In genomic region chr10:95755511-95756004, GRCh38 we compare ENCODE assay signal across 8 cellular contexts. TPM values are rescaled to one million over a fixed set of nuclear protein-coding genes. Genes with fewer than 3 reads are reported as not detected.
DNase-seq lines count a peak whose midpoint lies in the region; ATAC-seq and TF ChIP-seq lines count a peak whose summit lies in the region.

No MANE protein-coding gene starts in this region.

- H3K27ac ChIP-seq in upper lobe of left lung: peak overlapping the region; percentile 77 to 90 (median 86)

- H3K27ac Mint-ChIP-seq in central memory CD8-positive, alpha-beta T cell (ENCODE audit: low read depth): no peak overlapping the region

- H3K4me3 ChIP-seq in upper lobe of left lung: peak overlapping the region in 3 of 4 donors; percentile 34 to 45 (median 43)

- peak overlapping the region; percentile 40 for H3K4me3 Mint-ChIP-seq in central memory CD8-positive, alpha-beta T cell

- 32 to 39% methylated on average over 8 of the region's 8 CpGs for WGBS in upper lobe of left lung, 2 donors

- ATAC-seq in GM19025 (IDR thresholded peaks at IDR 0.05; ENCODE audit: low read depth, unreplicated experiment) (peak; percentile 29), HG03565 (IDR thresholded peaks at IDR 0.05; ENCODE audit: unreplicated experiment) (peak; percentile 44), upper lobe of left lung (ENCODE audit: low FRiP score in 2 of 2) (peak; percentile 67 to 68), GM21360 (IDR thresholded peaks at IDR 0.05; ENCODE audit: unreplicated experiment) (no peak)
- no peak for ATAC-seq in central memory CD8-positive, alpha-beta T cell (replicated peaks; ENCODE audit: extremely low read depth, poor library complexity, severe bottlenecking)

- no peak for DNase-seq in central memory CD8-positive, alpha-beta T cell (ENCODE audit: low spot score in 2 of 2)
- DNase-seq in lung microvascular endothelial cell (ENCODE audit: low read depth in 2 of 2) (peak; percentile 25 to 63), upper lobe of left lung (peak in 1 of 2 donors; percentile 77), HPDE6-E6E7 (ENCODE audit: extremely low spot score) (no peak)
- no peak for DNase-seq in activated CD8-positive, alpha-beta memory T cell treated with anti-CD3 and anti-CD28 coated beads for 24 hours

- peaks cover 8% of the 10 kb centered on the region for H3K4me1 Mint-ChIP-seq in central memory CD8-positive, alpha-beta T cell

- H3K36me3 ChIP-seq in upper lobe of left lung: no peaks in the 10 kb centered on the region

- H3K9me3 Mint-ChIP-seq in central memory CD8-positive, alpha-beta T cell: no peaks in the 10 kb centered on the region

- H3K27me3 Mint-ChIP-seq in central memory CD8-positive, alpha-beta T cell: peaks cover 42% of the 10 kb centered on the region

- H3K4me1 ChIP-seq in upper lobe of left lung: peaks cover 0 to 27% (median 10%) of the 10 kb centered on the region in 4 donors

- no peaks in the 10 kb centered on the region for H3K36me3 Mint-ChIP-seq in central memory CD8-positive, alpha-beta T cell (ENCODE audit: insufficient read depth)

- H3K27me3 ChIP-seq in upper lobe of left lung: no peaks in the 10 kb centered on the region

- no peak for TF ChIP-seq CTCF in upper lobe of left lung (IDR thresholded peaks at IDR 0.05)

- H3K9me3 ChIP-seq in upper lobe of left lung: no peaks in the 10 kb centered on the region

- TF ChIP-seq EP300 in upper lobe of left lung (IDR thresholded peaks at IDR 0.05): no peak

- peak in 1 of 4 donors; percentile 50 for TF ChIP-seq POLR2A in upper lobe of left lung (IDR thresholded peaks at IDR 0.05)

RNA-seq across cellular contexts. Expression of gene ENTPD1, which starts 0.4 kb away (rescaled TPM):
- 2.6 and 10.2 TPM in 2 replicates for total RNA-seq in lung microvascular endothelial cell
- total RNA-seq in upper lobe of left lung: 10 to 100 TPM; 18.0 to 45.4 (median 22.3) TPM

Comparison
In these comparisons a context has a peak if more than half of its experiments do, and no peak if none do; other contexts are left out.
1. ATAC-seq: peak in GM19025 (single experiment), HG03565 (single experiment) and upper lobe of left lung (2 of 2); none in central memory CD8-positive, alpha-beta T cell (single experiment) and GM21360 (single experiment).
2. DNase-seq: peak in lung microvascular endothelial cell (2 of 2); none in central memory CD8-positive, alpha-beta T cell (0 of 2), activated CD8-positive, alpha-beta memory T cell treated with anti-CD3 and anti-CD28 coated beads for 24 hours (single experiment) and HPDE6-E6E7 (single experiment).